8 cellular contexts compared by ENCODE assay signal in the genomic region with DNA sequence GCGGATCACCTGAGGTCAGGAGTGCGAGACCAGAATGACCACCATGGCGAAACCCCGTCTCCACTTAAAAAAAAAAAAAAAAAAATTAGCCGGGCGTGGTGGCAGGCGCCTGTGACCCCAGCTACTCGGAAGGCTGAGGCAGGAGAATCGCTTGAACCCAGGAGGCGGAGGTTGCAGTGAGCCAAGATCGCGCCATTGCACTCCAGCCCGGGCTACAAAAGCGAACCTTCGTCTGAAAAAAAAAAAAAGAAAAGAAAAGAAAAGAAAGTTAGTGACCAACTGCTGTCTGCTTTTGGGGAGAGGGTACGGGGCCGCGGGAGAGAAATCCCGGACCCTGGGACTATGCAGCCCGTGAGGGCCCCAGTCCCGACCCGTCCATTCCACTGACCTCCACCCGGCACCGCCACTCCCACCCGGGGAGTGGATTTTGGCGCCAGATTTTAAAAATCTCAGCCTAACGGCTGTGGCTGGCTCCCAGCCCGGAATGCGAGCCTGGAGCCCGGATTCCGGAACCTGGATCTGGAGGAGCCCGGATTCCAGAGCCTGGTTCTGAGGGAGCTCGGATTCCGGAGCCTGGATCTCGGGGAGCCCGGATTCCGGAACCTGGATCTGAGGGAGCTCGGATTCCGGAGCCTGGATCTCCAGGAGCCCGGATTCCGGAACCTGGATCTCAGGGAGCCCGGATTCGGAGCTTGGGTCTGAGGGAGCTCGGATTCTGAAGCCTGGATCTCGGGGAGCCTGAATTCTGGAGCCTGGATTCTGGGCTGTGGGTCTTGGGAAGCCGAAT. TPM values are rescaled to one million over a fixed set of nuclear protein-coding genes. Genes with fewer than 3 reads are reported as not detected.
DNase-seq lines count a peak whose midpoint lies in the region; ATAC-seq and TF ChIP-seq lines count a peak whose summit lies in the region.

No MANE protein-coding gene starts in this region.

- no peak for TF ChIP-seq POLR2A in gastroesophageal sphincter (IDR thresholded peaks at IDR 0.05)

- H3K9ac ChIP-seq in HUES48 (ENCODE audit: low read depth, low read length) = peak overlapping the region; percentile 37; the same call in 1 of the 2 replicates

- POLR2A ChIA-PET in activated CD4-positive, alpha-beta memory T cell treated with anti-CD3 and anti-CD28 coated beads, Interleukin-2, amount 10 ng/mL, durations not matched to agents 7 days and 5 days (lab: Charles Lee) = interaction anchor here (0.8 to 6.7 kb wide), 9 partner anchors 8 to 158 kb away, joined by 3 to 57 read pairs (median 4); a partner anchor contains a TSS

- ATAC-seq in CD4-positive, CD25-positive, alpha-beta regulatory T cell (ENCODE audit: low read depth in 2 of 2) = no peak
- ATAC-seq in gastroesophageal sphincter = peak; percentile 94
- ATAC-seq in HG02610 (IDR thresholded peaks at IDR 0.05; ENCODE audit: unreplicated experiment) = no peak
- ATAC-seq in HG03039 (IDR thresholded peaks at IDR 0.05; ENCODE audit: unreplicated experiment) = no peak

- 0 to 12% methylated on average over 1 to 22 of the region's 46 CpGs for WGBS in gastroesophageal sphincter (ENCODE audit: low coverage in 1 of 2), 2 donors

- peaks cover 12% of the 10 kb centered on the region for H3K4me1 ChIP-seq in CD4-positive, CD25-positive, alpha-beta regulatory T cell (ENCODE audit: control insufficient read depth, insufficient read depth, low read length, poor library complexity, severe bottlenecking)
- H3K4me1 ChIP-seq in HUES48 (ENCODE audit: control insufficient read depth, insufficient read depth, low read length) = no peaks in the 10 kb centered on the region
- peaks cover 0 to 27% (median 10%) of the 10 kb centered on the region in 3 donors for H3K4me1 ChIP-seq in gastroesophageal sphincter

- H3K9me3 ChIP-seq in CD4-positive, CD25-positive, alpha-beta regulatory T cell (ENCODE audit: control insufficient read depth in 2 of 2, low read length in 2 of 2) = no peaks in the 10 kb centered on the region
- H3K9me3 ChIP-seq in HUES48 (ENCODE audit: control insufficient read depth, insufficient read depth, low read length) = no peaks in the 10 kb centered on the region
- no peaks in the 10 kb centered on the region for H3K9me3 ChIP-seq in gastroesophageal sphincter

- TF ChIP-seq EP300 in gastroesophageal sphincter (IDR thresholded peaks at IDR 0.05) = no peak

- TF ChIP-seq CTCF in gastroesophageal sphincter (IDR thresholded peaks at IDR 0.05) (no peak), neural crest cell (conservative IDR thresholded peaks at IDR 0.05) (no peak)

- H3K27ac Mint-ChIP-seq in CD4-positive, CD25-positive, alpha-beta regulatory T cell = no peak overlapping the region
- H3K27ac Mint-ChIP-seq in activated CD4-positive, alpha-beta memory T cell treated with anti-CD3 and anti-CD28 coated beads, Interleukin-2, amount 10 ng/mL, durations not matched to agents 7 days and 5 days = no peak overlapping the region
- peak overlapping the region; percentile 50 for H3K27ac Mint-ChIP-seq in neural crest cell (ENCODE audit: unreplicated experiment)

- CTCF ChIA-PET in activated CD4-positive, alpha-beta memory T cell treated with anti-CD3 and anti-CD28 coated beads, Interleukin-2, amount 10 ng/mL, durations not matched to agents 7 days and 5 days (lab: Charles Lee) = interaction anchor here (0.9 to 3.8 kb wide), 7 partner anchors 81 to 174 kb away, joined by 3 to 16 read pairs (median 3); no protein-coding TSS in a partner anchor

- H3K4me3 ChIP-seq in CD4-positive, CD25-positive, alpha-beta regulatory T cell (ENCODE audit: low read depth, low read length) = no peak overlapping the region
- H3K4me3 ChIP-seq in HUES48 (ENCODE audit: low read depth, low read length) (peak overlapping the region; percentile 70), gastroesophageal sphincter (peak overlapping the region; percentile 48 to 67)

- DNase-seq in CD4-positive, CD25-positive, alpha-beta regulatory T cell = no peak
- DNase-seq in activated CD4-positive, alpha-beta memory T cell treated with anti-CD3 and anti-CD28 coated beads, Interleukin-2, amount 10 ng/mL, durations not matched to agents 7 days and 5 days = no peak
- DNase-seq in neural crest cell (ENCODE audit: low read depth, low spot score) (peak; percentile 72), LoVo (ENCODE audit: low spot score) (no peak)

- no peak overlapping the region for H3K27ac ChIP-seq in CD4-positive, CD25-positive, alpha-beta regulatory T cell (ENCODE audit: insufficient read depth, low read length, poor library complexity, severe bottlenecking)
- H3K27ac ChIP-seq in HUES48 (ENCODE audit: low read depth, low read length) = peak overlapping the region; percentile 88
- H3K27ac ChIP-seq in gastroesophageal sphincter = peak overlapping the region in 3 of 4 donors; percentile 68 to 71 (median 68)

- no peaks in the 10 kb centered on the region for H3K9me3 Mint-ChIP-seq in CD4-positive, CD25-positive, alpha-beta regulatory T cell
- no peaks in the 10 kb centered on the region for H3K9me3 Mint-ChIP-seq in activated CD4-positive, alpha-beta memory T cell treated with anti-CD3 and anti-CD28 coated beads, Interleukin-2, amount 10 ng/mL, durations not matched to agents 7 days and 5 days
- H3K9me3 Mint-ChIP-seq in neural crest cell = no peaks in the 10 kb centered on the region

- H3K36me3 Mint-ChIP-seq in CD4-positive, CD25-positive, alpha-beta regulatory T cell = no peaks in the 10 kb centered on the region
- peaks cover 3% of the 10 kb centered on the region for H3K36me3 Mint-ChIP-seq in activated CD4-positive, alpha-beta memory T cell treated with anti-CD3 and anti-CD28 coated beads, Interleukin-2, amount 10 ng/mL, durations not matched to agents 7 days and 5 days (ENCODE audit: low read depth)
- H3K36me3 Mint-ChIP-seq in neural crest cell (ENCODE audit: low read depth) = no peaks in the 10 kb centered on the region

- no peaks in the 10 kb centered on the region for H3K27me3 ChIP-seq in CD4-positive, CD25-positive, alpha-beta regulatory T cell (ENCODE audit: control insufficient read depth, insufficient read depth, low read length)
- H3K27me3 ChIP-seq in HUES48 (ENCODE audit: control insufficient read depth, insufficient read depth, low read length) (no peaks in the 10 kb centered on the region), gastroesophageal sphincter (no peaks in the 10 kb centered on the region)

- H3K4me1 Mint-ChIP-seq in CD4-positive, CD25-positive, alpha-beta regulatory T cell = peaks cover 0 to 14% (median 0%) of the 10 kb centered on the region in 4 donors
- H3K4me1 Mint-ChIP-seq in activated CD4-positive, alpha-beta memory T cell treated with anti-CD3 and anti-CD28 coated beads, Interleukin-2, amount 10 ng/mL, durations not matched to agents 7 days and 5 days = peaks cover 17% of the 10 kb centered on the region
- H3K4me1 Mint-ChIP-seq in neural crest cell = peaks cover 8% of the 10 kb centered on the region

- peak overlapping the region; percentile 38 to 86 (median 69) for H3K4me3 Mint-ChIP-seq in CD4-positive, CD25-positive, alpha-beta regulatory T cell
- peak overlapping the region; percentile 95 for H3K4me3 Mint-ChIP-seq in activated CD4-positive, alpha-beta memory T cell treated with anti-CD3 and anti-CD28 coated beads, Interleukin-2, amount 10 ng/mL, durations not matched to agents 7 days and 5 days
- peak overlapping the region; percentile 85 for H3K4me3 Mint-ChIP-seq in neural crest cell

- H3K36me3 ChIP-seq in CD4-positive, CD25-positive, alpha-beta regulatory T cell (ENCODE audit: control insufficient read depth, insufficient read depth, low read length) = no peaks in the 10 kb centered on the region
- no peaks in the 10 kb centered on the region for H3K36me3 ChIP-seq in HUES48 (ENCODE audit: control insufficient read depth, insufficient read depth, low read length)
- H3K36me3 ChIP-seq in gastroesophageal sphincter = no peaks in the 10 kb centered on the region

- H3K27me3 Mint-ChIP-seq in CD4-positive, CD25-positive, alpha-beta regulatory T cell = no peaks in the 10 kb centered on the region
- H3K27me3 Mint-ChIP-seq in activated CD4-positive, alpha-beta memory T cell treated with anti-CD3 and anti-CD28 coated beads, Interleukin-2, amount 10 ng/mL, durations not matched to agents 7 days and 5 days = no peaks in the 10 kb centered on the region
- no peaks in the 10 kb centered on the region for H3K27me3 Mint-ChIP-seq in neural crest cell (ENCODE audit: low read depth)

RNA-seq across cellular contexts. Expression of a gene that starts 6.1 kb away (rescaled TPM):
- 16.0 TPM for total RNA-seq in CD4-positive, CD25-positive, alpha-beta regulatory T cell
- 1 to 10 TPM; 3.8 to 7.5 (median 4.8) TPM for polyA plus RNA-seq in CD4-positive, CD25-positive, alpha-beta regulatory T cell
- 10 to 100 TPM; 92.9 to 96.6 TPM for total RNA-seq in activated CD4-positive, alpha-beta memory T cell treated with anti-CD3 and anti-CD28 coated beads, Interleukin-2, amount 10 ng/mL, durations not matched to agents 7 days and 5 days
- total RNA-seq in gastroesophageal sphincter (10 to 100 TPM; 17.4 to 41.5 (median 26.8) TPM), neural crest cell (201 and 206 TPM in 2 replicates)

RNA-seq across cellular contexts. Expression of a gene that starts 13.1 kb away (rescaled TPM):
- total RNA-seq in CD4-positive, CD25-positive, alpha-beta regulatory T cell = 191 TPM
- 10 to 100 TPM; 53.4 to 70.2 (median 63.3) TPM for polyA plus RNA-seq in CD4-positive, CD25-positive, alpha-beta regulatory T cell
- total RNA-seq in activated CD4-positive, alpha-beta memory T cell treated with anti-CD3 and anti-CD28 coated beads, Interleukin-2, amount 10 ng/mL, durations not matched to agents 7 days and 5 days = 10 to 100 TPM; 52.2 to 54.3 TPM
- total RNA-seq in gastroesophageal sphincter = 100 to 1,000 TPM in 1 of 4 donors, 10 to 100 TPM in 3; 69.9 to 374 (median 88.7) TPM
- total RNA-seq in neural crest cell = 3.3 and 4.1 TPM in 2 replicates

RNA-seq across cellular contexts. Expression of a gene that starts 35.4 kb away (rescaled TPM):
- 24.6 TPM for total RNA-seq in CD4-positive, CD25-positive, alpha-beta regulatory T cell
- 10 to 100 TPM; 49.7 to 62.5 (median 59.4) TPM for polyA plus RNA-seq in CD4-positive, CD25-positive, alpha-beta regulatory T cell
- total RNA-seq in activated CD4-positive, alpha-beta memory T cell treated with anti-CD3 and anti-CD28 coated beads, Interleukin-2, amount 10 ng/mL, durations not matched to agents 7 days and 5 days = 10 to 100 TPM; 44.5 to 47.4 TPM
- total RNA-seq in gastroesophageal sphincter = 10 to 100 TPM; 22.9 to 32.2 (median 27.3) TPM
- total RNA-seq in neural crest cell = 145 and 155 TPM in 2 replicates

Comparison
In these comparisons a context has a peak if more than half of its experiments do, and no peak if none do; other contexts are left out.
1. RNA of a gene that starts 13.1 kb away (total RNA-seq): 191 TPM in CD4-positive, CD25-positive, alpha-beta regulatory T cell (single experiment), 69.9 to 374 TPM in gastroesophageal sphincter and 52.2 to 54.3 TPM in activated CD4-positive, alpha-beta memory T cell treated with anti-CD3 and anti-CD28 coated beads, Interleukin-2, amount 10 ng/mL, durations not matched to agents 7 days and 5 days; 3.3 to 4.1 TPM in neural crest cell; every median in the first group is over 10 times any median in the second.
2. Peak in every context shown above with its lines, with median percentiles within 50 percentile points of each other: H3K4me3 Mint-ChIP-seq.